8 cellular contexts compared by ENCODE assay signal in genomic region chr15:40782609-40783227, GRCh38. TPM values are rescaled to one million over a fixed set of nuclear protein-coding genes. Genes with fewer than 3 reads are reported as not detected.
DNase-seq lines count a peak whose midpoint lies in the region; ATAC-seq and TF ChIP-seq lines count a peak whose summit lies in the region.

No MANE protein-coding gene starts in this region.

- TF ChIP-seq CTCF in SU-DHL-6 (IDR thresholded peaks at IDR 0.05; ENCODE audit: insufficient read depth, low read length, poor library complexity, severe bottlenecking), result peak; percentile 78

- H3K9me3 ChIP-seq in SU-DHL-6 (ENCODE audit: insufficient read depth, low read length), result no peaks in the 10 kb centered on the region

- DNase-seq in Ammon's horn (ENCODE audit: low spot score) (peak; percentile 27), M059J (ENCODE audit: low read depth) (peak; percentile 65), left colon (peak; percentile 74 to 89), GM03348 (ENCODE audit: low spot score) (no peak)
- peak; percentile 66 for DNase-seq in activated naive CD8-positive, alpha-beta T cell treated with anti-CD3 and anti-CD28 coated beads, Interleukin-2, amount 50 U/mL, for 16 hours (ENCODE audit: low read depth, low spot score)
- peak; percentile 52 for DNase-seq in stimulated activated CD8-positive, alpha-beta memory T cell treated with anti-CD3 and anti-CD28 coated beads, Interleukin-15, amount 100 ng/mL, for 24 hours (ENCODE audit: low read depth)

- H3K4me2 ChIP-seq in SU-DHL-6 (ENCODE audit: low read depth, low read length, poor library complexity, severe bottlenecking), result no peak overlapping the region

- H3K36me3 ChIP-seq in SU-DHL-6 (ENCODE audit: low read length), result no peaks in the 10 kb centered on the region

- no peaks in the 10 kb centered on the region for H4K20me1 ChIP-seq in SU-DHL-6 (ENCODE audit: low read depth, low read length)

- ATAC-seq in GM19043 (IDR thresholded peaks at IDR 0.05; ENCODE audit: low read depth, unreplicated experiment) (peak; percentile 63), left colon (peak; percentile 83)

- no peak overlapping the region for H3K9ac ChIP-seq in SU-DHL-6 (ENCODE audit: low read length)

- H3K27me3 ChIP-seq in SU-DHL-6 (ENCODE audit: low read length), result no peaks in the 10 kb centered on the region

- no peak overlapping the region for H2AFZ ChIP-seq in SU-DHL-6 (ENCODE audit: low read depth, low read length, severe bottlenecking)

- H3F3A ChIP-seq in SU-DHL-6 (ENCODE audit: insufficient read depth), result peaks cover 3% of the 10 kb centered on the region; the same call in 1 of the 2 replicates

- H3K27ac ChIP-seq in SU-DHL-6 (ENCODE audit: low read depth, low read length), result peak overlapping the region; percentile 4; the same call in 1 of the 2 replicates

- H3K9me2 ChIP-seq in SU-DHL-6 (replicated peaks; ENCODE audit: insufficient read depth, low read length), result no peaks in the 10 kb centered on the region

- no peak overlapping the region for H3K4me3 ChIP-seq in SU-DHL-6 (ENCODE audit: insufficient read depth, low read length, poor library complexity, severe bottlenecking)

- intact Hi-C loops in left colon (cut with DNase I, micrococcal nuclease), result no loop called here

- peaks cover 17% of the 10 kb centered on the region; the same call in 1 of the 2 replicates for H3K79me2 ChIP-seq in SU-DHL-6 (ENCODE audit: insufficient read depth, low read length)

RNA-seq across cellular contexts. Expression of gene C15orf62, which starts 12.9 kb away (rescaled TPM):
- 0.05 and 0.49 TPM in 2 replicates for total RNA-seq in M059J (2014; rRNA removed; shearing (Covaris generic))
- total RNA-seq in left colon, result under 1 TPM; 0.25 to 0.61 TPM

RNA-seq across cellular contexts. Expression of gene GCHFR, which starts 18.9 kb away (rescaled TPM):
- total RNA-seq in M059J (2014; rRNA removed; shearing (Covaris generic)), result 42.0 and 45.9 TPM in 2 replicates
- 10 to 100 TPM; 21.2 to 35.1 TPM for total RNA-seq in left colon

RNA-seq across cellular contexts. Expression of gene ZFYVE19, which starts 24.2 kb away (rescaled TPM):
- total RNA-seq in M059J (2014; rRNA removed; shearing (Covaris generic)), result 45.9 and 60.7 TPM in 2 replicates
- 10 to 100 TPM; 25.3 to 26.8 TPM for total RNA-seq in left colon

RNA-seq across cellular contexts. Expression of gene DNAJC17, which starts 24.6 kb away (rescaled TPM):
- total RNA-seq in M059J (2014; rRNA removed; shearing (Covaris generic)), result 26.1 and 31.5 TPM in 2 replicates
- 10 to 100 TPM; 32.8 to 36.9 TPM for total RNA-seq in left colon

RNA-seq across cellular contexts. Expression of gene RMDN3, which starts 27.7 kb away (rescaled TPM):
- 13.5 and 19.2 TPM in 2 replicates for total RNA-seq in M059J (2014; rRNA removed; shearing (Covaris generic))
- total RNA-seq in left colon, result 10 to 100 TPM; 32.4 to 40.2 TPM
